Comparison of ENCODE assay signal across 21 cellular contexts in the genomic region with DNA sequence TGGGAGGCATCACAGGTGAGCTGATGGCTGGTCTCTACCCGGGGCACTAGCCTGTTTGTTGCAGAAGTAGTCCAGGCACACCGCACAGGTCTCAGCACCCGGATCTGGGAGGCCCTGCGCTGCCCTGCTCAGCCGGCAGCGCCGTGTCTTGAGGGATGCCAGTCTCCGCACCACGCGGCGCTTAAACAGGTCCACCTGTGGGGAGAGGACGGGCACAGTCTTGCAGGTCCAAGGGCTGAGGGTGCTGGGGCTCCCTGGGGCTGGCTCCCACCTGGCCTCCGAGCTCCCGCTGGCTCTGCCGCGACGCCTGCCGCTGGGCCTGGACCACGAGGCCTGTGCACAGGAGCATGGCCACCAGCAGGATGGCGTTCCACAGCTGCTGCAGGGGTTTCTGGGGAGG.
"Had no signal": no experiment of that assay in that cellular context is flagged by ENCODE, and none has a peak within 500 bp of the region (broad histone marks: within the 10 kb centered on the region; RNA-seq: fewer than 3 reads in every experiment).

No MANE protein-coding gene starts in this region.

- H3K36me3 ChIP-seq: MG63 had no signal

- ATAC-seq: HepG2 had no signal

- DNase-seq: IMR-90, Karpas-422, KG1, MG63, NCI-H1092, NCI-H1436, NCI-H187, NCI-H2029, NCI-H2081 treated with DMSO at 0.1 percent for 48 hours, NCI-H2171, NCI-H226, NCI-H446, NCI-H510A, NCI-H524 treated with DMSO at 0.1 percent for 48 hours, NCI-H69, NCI-H774, RPMI8226, SHP77, SK-N-SH, SW 1271 had no signal

- H3K4me2 ChIP-seq: SK-N-SH had no signal

- H3K9me3 ChIP-seq: MG63, SK-N-SH had no signal

- H3K27me3 ChIP-seq: MG63 had no signal

- H3K4me3 ChIP-seq: MG63 had no signal

- H3K9ac ChIP-seq: SK-N-SH had no signal
